Comparison of ENCODE assay signal across 9 cellular contexts in the genomic region with DNA sequence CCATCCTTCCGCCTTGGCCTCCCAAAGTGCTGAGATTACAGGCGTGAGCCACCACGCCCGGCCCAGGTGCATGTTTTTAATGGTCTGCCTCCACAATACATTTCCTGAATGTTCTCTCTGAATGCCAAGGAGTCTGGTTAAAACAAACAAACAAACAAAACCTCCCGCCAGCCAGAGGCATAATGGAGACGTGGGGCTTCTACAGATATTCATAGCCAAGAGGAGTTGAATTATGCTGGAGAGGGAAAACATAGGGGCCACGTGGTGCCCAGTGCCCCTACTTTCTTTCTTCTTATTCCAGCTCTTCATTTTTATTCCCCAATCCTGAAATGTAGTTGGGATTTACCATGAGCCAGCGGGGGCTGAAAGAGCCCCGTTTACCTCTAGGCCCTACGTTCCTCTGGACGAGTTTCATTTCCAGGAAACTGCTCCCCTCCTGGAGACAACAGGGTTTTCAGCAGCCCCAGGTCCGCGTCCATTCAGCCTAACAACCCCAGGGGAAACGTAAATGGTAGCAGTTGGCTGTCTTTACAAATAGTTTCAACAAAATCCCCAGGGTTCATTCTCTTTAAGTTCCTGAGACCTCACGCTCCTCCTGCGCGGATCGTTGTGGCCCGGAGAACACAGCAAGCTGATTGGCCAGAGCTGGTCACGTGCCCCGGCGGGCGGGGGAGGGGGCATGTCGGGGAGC.
DNase-seq lines count a peak whose midpoint lies in the region; ATAC-seq and TF ChIP-seq lines count a peak whose summit lies in the region.
"Had no signal": no experiment of that assay in that cellular context is flagged by ENCODE, and none has a peak within 500 bp of the region (broad histone marks: within the 10 kb centered on the region; RNA-seq: fewer than 3 reads in every experiment).

No MANE protein-coding gene starts in this region.

- H4K8ac ChIP-seq in H9 (replicated peaks; ENCODE audit: insufficient read length, low read depth, low read length), result no peak overlapping the region

- no peaks in the 10 kb centered on the region for H3K36me3 ChIP-seq in iPS-20b (ENCODE audit: insufficient read depth, low read depth, low read length)

- H3K27ac ChIP-seq in H9 (ENCODE audit: insufficient read length, low read depth, low read length), result no peak overlapping the region
- no peak overlapping the region for H3K27ac ChIP-seq in iPS-20b (ENCODE audit: low read length)

- in situ Hi-C loops in astrocyte of the spinal cord (cut with HindIII; ENCODE audit: low sequenced_read_pairs), result no loop called here

- H3K9ac ChIP-seq in H9 (ENCODE audit: extremely low read depth, insufficient read length, low read length), result no peak overlapping the region
- H3K9ac ChIP-seq in iPS-20b (ENCODE audit: low read depth, low read length), result peak overlapping the region; percentile 64

- peaks cover 41% of the 10 kb centered on the region for H3K27me3 Mint-ChIP-seq in H9 (ENCODE audit: low read depth)

- no peak overlapping the region for H4K5ac ChIP-seq in H9 (ENCODE audit: insufficient read length, low read depth, low read length)

- ATAC-seq in GM18909 (IDR thresholded peaks at IDR 0.05; ENCODE audit: poor library complexity, unreplicated experiment), result no peak

- no CpG with 5 or more reads among the region's 24 CpGs for WGBS in H9 (ENCODE audit: extremely low coverage, insufficient read length, low lambda C conversion rate)

- H3K23ac ChIP-seq in H9 (ENCODE audit: insufficient read length, low read depth, low read length), result no peak overlapping the region

- no peaks in the 10 kb centered on the region for H3K27me3 ChIP-seq in H9 (ENCODE audit: insufficient read depth, low read length)
- H3K27me3 ChIP-seq in iPS-20b (ENCODE audit: insufficient read depth, low read length), result peaks cover 58% of the 10 kb centered on the region; the same call in 1 of the 2 replicates

- no peak overlapping the region for H3K18ac ChIP-seq in H9 (ENCODE audit: insufficient read length, low read depth, low read length)

- H3K4me1 Mint-ChIP-seq in H9, result peaks cover 3 to 13% of the 10 kb centered on the region in 2 experiments; a peak in 3 of 4 replicates
- H3K4me1 Mint-ChIP-seq: central memory CD8-positive, alpha-beta T cell had no signal

- H4K91ac ChIP-seq in H9 (ENCODE audit: insufficient read length, low read depth, low read length), result no peak overlapping the region

- no peak overlapping the region for H2AK5ac ChIP-seq in H9 (ENCODE audit: insufficient read length, low read length)

- TF ChIP-seq CTCF in AG10803 (conservative IDR thresholded peaks at IDR 0.05; ENCODE audit: low read length) (peak; percentile 33), H9 (conservative IDR thresholded peaks at IDR 0.05) (peak; percentile 42; the same call in 2 of the 3 replicates), astrocyte of the spinal cord (IDR thresholded peaks at IDR 0.05; ENCODE audit: low read depth, low read length) (peak; percentile 36)

- H2BK20ac ChIP-seq in H9 (ENCODE audit: low read depth, low read length, poor library complexity, severe bottlenecking), result no peak overlapping the region

- H2AFZ ChIP-seq in H9 (ENCODE audit: low read length), result peak overlapping the region; percentile 91

- H3K4ac ChIP-seq in H9 (ENCODE audit: low read depth, low read length), result no peak overlapping the region

- no peak overlapping the region for H2BK15ac ChIP-seq in H9 (ENCODE audit: low read depth, low read length)

- no peaks in the 10 kb centered on the region; a peak in 1 of 5 replicates for H3K9me3 Mint-ChIP-seq in H9
- H3K9me3 Mint-ChIP-seq: central memory CD8-positive, alpha-beta T cell had no signal

- no peaks in the 10 kb centered on the region for H3K9me3 ChIP-seq in H9 (ENCODE audit: control insufficient read depth, low read depth, low read length)
- no peaks in the 10 kb centered on the region for H3K9me3 ChIP-seq in iPS-20b (ENCODE audit: insufficient read depth, low read depth, low read length)

- H3K36me3 Mint-ChIP-seq in H9 (ENCODE audit: insufficient read depth in 1 of 3, low read depth in 3 of 3), result peaks cover 0 to 4% (median 0%) of the 10 kb centered on the region in 3 experiments; a peak in 1 of 7 replicates

- H2BK120ac ChIP-seq in H9 (ENCODE audit: low read depth, low read length, poor library complexity, severe bottlenecking), result no peak overlapping the region

- no peak overlapping the region for H3K56ac ChIP-seq in H9 (ENCODE audit: insufficient read length, low read depth, low read length)

- H3K4me1 ChIP-seq in H9 (ENCODE audit: insufficient read depth, low read length) (no peaks in the 10 kb centered on the region; the same call in 1 of the 2 replicates), iPS-20b (ENCODE audit: insufficient read depth, low read length) (peaks cover 10% of the 10 kb centered on the region; the same call in 1 of the 2 replicates)

- H3K4me3 Mint-ChIP-seq in H9, result peak overlapping the region in 1 of 2 experiments; percentile 31; a peak in 2 of 5 replicates
- H3K4me3 Mint-ChIP-seq: central memory CD8-positive, alpha-beta T cell had no signal

- H3K23me2 ChIP-seq in H9 (ENCODE audit: insufficient read length, low read depth, low read length, poor library complexity, severe bottlenecking), result no peaks in the 10 kb centered on the region

- H3T11ph ChIP-seq in H9 (ENCODE audit: low read length), result no peak overlapping the region

- H3K79me2 ChIP-seq in H9 (ENCODE audit: insufficient read depth, low read length), result no peaks in the 10 kb centered on the region

- H3K79me1 ChIP-seq in H9 (ENCODE audit: insufficient read depth, low read depth, low read length, poor library complexity, severe bottlenecking), result no peaks in the 10 kb centered on the region

- H3K27ac Mint-ChIP-seq in H9, result peak overlapping the region in 1 of 3 experiments; percentile 47; a peak in 2 of 7 replicates

- peak overlapping the region; percentile 40 for H3K4me2 ChIP-seq in H9 (ENCODE audit: insufficient read depth, insufficient read length, low read length)

- H2BK12ac ChIP-seq in H9 (ENCODE audit: insufficient read length, low read depth, low read length), result no peak overlapping the region

- H3K14ac ChIP-seq in H9 (ENCODE audit: insufficient read depth, low read length), result no peak overlapping the region

- peak overlapping the region; percentile 61 for H3K4me3 ChIP-seq in AG10803 (ENCODE audit: low read length)
- H3K4me3 ChIP-seq in astrocyte of the spinal cord (ENCODE audit: low read depth, low read length), result peak overlapping the region; percentile 40
- peak overlapping the region; percentile 65; the same call in 1 of the 2 replicates for H3K4me3 ChIP-seq in iPS-20b (ENCODE audit: low read length)
- H3K4me3 ChIP-seq in skeletal muscle cell (ENCODE audit: low read depth, low read length), result peak overlapping the region; percentile 44

- H4K20me1 ChIP-seq in H9 (ENCODE audit: control insufficient read depth, insufficient read depth, insufficient read length), result no peaks in the 10 kb centered on the region

- DNase-seq in AG10803 (ENCODE audit: low read depth) (peak; percentile 27), H9 (peak; percentile 73), astrocyte of the spinal cord (ENCODE audit: low read depth, low spot score) (peak; percentile 39), skeletal muscle cell (ENCODE audit: low read depth) (no peak), SKM-1 treated with dmso at 0.1 percent for 144 hours (lab: John Stamatoyannopoulos, UW; ENCODE audit: unreplicated experiment) (no peak), cortex of kidney (lab: John Stamatoyannopoulos, UW) (no peak)

- H2BK5ac ChIP-seq in H9 (ENCODE audit: insufficient read length, low read length), result no peak overlapping the region

Comparison
In these comparisons a context has a peak if more than half of its experiments do, and no peak if none do; other contexts are left out.
1. DNase-seq: peak in AG10803 (single experiment), H9 (single experiment) and astrocyte of the spinal cord (single experiment); none in skeletal muscle cell (single experiment), SKM-1 treated with dmso at 0.1 percent for 144 hours (single experiment) and cortex of kidney (single experiment).
2. Peak in every context shown above with its lines, with median percentiles within 50 percentile points of each other: H3K4me3 ChIP-seq and CTCF ChIP-seq.